ENCODE assay signal across 1 cellular context in genomic region chr2:232697059-232697806, GRCh38.
TF ChIP-seq lines count a peak whose summit lies in the region.

GIGYF2 (plus strand) TSS chr2:232697331; CDS start chr2:232735198, 37,867 bp downstream.

TF ChIP-seq in liver, 16 proteins besides CTCF, POLR2A, EP300 and RAD21 (continued from another document):
- peak; percentile 74 for TF ChIP-seq NR2F2 (IDR thresholded peaks at IDR 0.05)
- TF ChIP-seq JUND (IDR thresholded peaks at IDR 0.05), result peak in 1 of 2 donors; percentile 8
- peak in 1 of 2 donors; percentile 65 for TF ChIP-seq HNF4A (conservative IDR thresholded peaks at IDR 0.05)
- no peak for TF ChIP-seq HNF4G (IDR thresholded peaks at IDR 0.05)
